8 cellular contexts compared by ENCODE assay signal in genomic region chr1:47388548-47389238, GRCh38. TPM values are rescaled to one million over a fixed set of nuclear protein-coding genes. Genes with fewer than 3 reads are reported as not detected.
A peak's percentile ranks its signal among the peaks of the same experiment; 100 is the strongest.
DNase-seq lines count a peak whose midpoint lies in the region; ATAC-seq and TF ChIP-seq lines count a peak whose summit lies in the region.

No MANE protein-coding gene starts in this region.

- no peak overlapping the region for H3K27ac ChIP-seq in PC-9

- H3K4me1 ChIP-seq in BE2C = no peaks in the 10 kb centered on the region
- peaks cover 9% of the 10 kb centered on the region; the same call in 1 of the 2 replicates for H3K4me1 ChIP-seq in PC-9 (replicated peaks; ENCODE audit: insufficient read depth)

- CTCF ChIA-PET in PC-9 (lab: Charles Lee) = interaction anchor here (0.6 to 1.8 kb wide), 5 partner anchors 8 to 338 kb away, joined by 3 to 18 read pairs (median 4); partner anchors contain the start of gene FOXD2

- POLR2A ChIA-PET in PC-9 (lab: Charles Lee; ENCODE audit: unreplicated experiment) = no interaction called here

- intact Hi-C loops in PC-9 (cut with micrococcal nuclease; ENCODE audit: unreplicated experiment) (loop anchor here (1.0 kb wide), 3 partner anchors 209 to 338 kb away; no protein-coding TSS in a partner anchor), Right ventricle myocardium superior (cut with DNase I) (no loop called here), posterior vena cava (cut with DNase I) (no loop called here)

- no peaks in the 10 kb centered on the region for H3K79me2 ChIP-seq in PC-9 (ENCODE audit: low read depth)

- H3K27me3 ChIP-seq in BE2C (no peaks in the 10 kb centered on the region), PC-9 (ENCODE audit: insufficient read depth, low read depth) (no peaks in the 10 kb centered on the region)

- no peak overlapping the region for H2AFZ ChIP-seq in PC-9

- H3K4me2 ChIP-seq in PC-9 = no peak overlapping the region

- no peaks in the 10 kb centered on the region; the same call in 1 of the 2 replicates for H3K9me2 ChIP-seq in PC-9 (ENCODE audit: insufficient read depth)

- ATAC-seq in GM18868 (IDR thresholded peaks at IDR 0.05; ENCODE audit: unreplicated experiment) (peak; percentile 82), Right ventricle myocardium superior (ENCODE audit: poor library complexity) (peak; percentile 65)

- H3K9me3 ChIP-seq in BE2C (no peaks in the 10 kb centered on the region), PC-9 (ENCODE audit: insufficient read depth, low read depth) (no peaks in the 10 kb centered on the region)

- BruUV-seq in PC-9 (replicated peaks; lab: Mats Ljungman, UMichigan) = no TSS peak

- no peaks in the 10 kb centered on the region for H4K20me1 ChIP-seq in PC-9 (ENCODE audit: insufficient read depth)

- H3K4me3 ChIP-seq in BE2C (ENCODE audit: low read depth, low read length) (no peak overlapping the region), PC-9 (no peak overlapping the region)

- H3F3A ChIP-seq in PC-9 (ENCODE audit: insufficient read depth, low read depth) = no peaks in the 10 kb centered on the region

- H3K36me3 ChIP-seq in BE2C (no peaks in the 10 kb centered on the region), PC-9 (ENCODE audit: low read depth) (no peaks in the 10 kb centered on the region)

- peak; percentile 64 for TF ChIP-seq CTCF in BE2C (IDR thresholded peaks at IDR 0.05; ENCODE audit: low read depth, low read length)
- peak; percentile 88 for TF ChIP-seq CTCF in PC-9 (conservative IDR thresholded peaks at IDR 0.05)

- DNase-seq in BE2C = peak; percentile 55
- peak; percentile 87 for DNase-seq in HT-29 (ENCODE audit: low spot score)
- DNase-seq in PC-9 = peak; percentile 44 to 70
- DNase-seq in activated effector memory CD4-positive, alpha-beta T cell treated with anti-CD3 and anti-CD28 coated beads, Interleukin-2, amount 50 U/mL, for 16 hours = peak; percentile 78
- DNase-seq in Right ventricle myocardium superior = peak; percentile 58
- peak; percentile 85 for DNase-seq in posterior vena cava (ENCODE audit: low spot score)
- no peak for DNase-seq in NCI-H187 treated with DMSO at 0.1 percent for 48 hours (lab: John Stamatoyannopoulos, UW)

RNA-seq across cellular contexts. Expression of gene FOXE3, which starts 27.4 kb away (rescaled TPM):
- polyA plus RNA-seq in BE2C (2012; ENCODE audit: insufficient read depth, insufficient read length, low read depth) = not detected
- total RNA-seq in HT-29 (2014; rRNA removed; shearing (Covaris generic)) = not detected in 2 replicates
- total RNA-seq in PC-9 (2021) = 0.28 and 0.33 TPM in 2 replicates
- total RNA-seq in Right ventricle myocardium superior = not detected
- under 1 TPM in 1 of 2 donors, not detected in 1; 0.10 TPM for total RNA-seq in posterior vena cava

RNA-seq across cellular contexts. Expression of gene FOXD2, which starts 49.2 kb away (rescaled TPM):
- polyA plus RNA-seq in BE2C (2012; ENCODE audit: insufficient read depth, insufficient read length, low read depth) = not detected
- total RNA-seq in HT-29 (2014; rRNA removed; shearing (Covaris generic)) = 2.8 TPM in 2 replicates
- total RNA-seq in PC-9 (2021) = 0.35 and 0.48 TPM in 2 replicates
- not detected for total RNA-seq in Right ventricle myocardium superior
- under 1 TPM; 0.19 to 0.37 TPM for total RNA-seq in posterior vena cava

RNA-seq across cellular contexts. Expression of gene CMPK1, which starts 55.1 kb away (rescaled TPM):
- 17.8 TPM for polyA plus RNA-seq in BE2C (2012; ENCODE audit: insufficient read depth, insufficient read length, low read depth)
- 51.4 and 57.7 TPM in 2 replicates for total RNA-seq in HT-29 (2014; rRNA removed; shearing (Covaris generic))
- 119 and 122 TPM in 2 replicates for total RNA-seq in PC-9 (2021)
- 75.0 TPM for total RNA-seq in Right ventricle myocardium superior
- 100 to 1,000 TPM; 109 to 127 TPM for total RNA-seq in posterior vena cava
